ENCODE assay signal across 17 cellular contexts in genomic region chr15:47622058-47622457, GRCh38.
DNase-seq lines count a peak whose midpoint lies in the region; ATAC-seq, FAIRE-seq and TF ChIP-seq lines count a peak whose summit lies in the region.
"Had no signal": no experiment of that assay in that cellular context is flagged by ENCODE, and none has a peak within 500 bp of the region (broad histone marks: within the 10 kb centered on the region; RNA-seq: fewer than 3 reads in every experiment).

No MANE protein-coding gene starts in this region.

- TF ChIP-seq POLR2A in HepG2 (IDR thresholded peaks at IDR 0.05; ENCODE audit: insufficient read depth in 1 of 2, low read depth in 2 of 2, low read length in 2 of 2) (no peak), right lobe of liver (IDR thresholded peaks at IDR 0.05) (no peak), K562 (conservative IDR thresholded peaks at IDR 0.05) (no peak)

- H3K27me3 ChIP-seq in HepG2 (ENCODE audit: control insufficient read depth in 1 of 2, insufficient read depth in 2 of 2, low read length in 2 of 2), result no peaks in the 10 kb centered on the region
- H3K27me3 ChIP-seq in right lobe of liver, result no peaks in the 10 kb centered on the region
- H3K27me3 ChIP-seq in MM.1S (replicated peaks; ENCODE audit: insufficient read depth, low read length), result no peaks in the 10 kb centered on the region
- no peaks in the 10 kb centered on the region for H3K27me3 ChIP-seq in K562 (ENCODE audit: control insufficient read depth in 2 of 2, insufficient read depth in 2 of 2, low read length in 2 of 2)

- H3K9me3 ChIP-seq in HepG2 (ENCODE audit: low read length) (peaks cover 28% of the 10 kb centered on the region), right lobe of liver (no peaks in the 10 kb centered on the region), MM.1S (replicated peaks; ENCODE audit: insufficient read depth, low read length) (no peaks in the 10 kb centered on the region), K562 (replicated peaks; ENCODE audit: control insufficient read depth, insufficient read depth, low read depth, low read length) (no peaks in the 10 kb centered on the region)
- H3K9me3 ChIP-seq: HAP-1 had no signal

- no peak overlapping the region for H3K4me2 ChIP-seq in HepG2 (ENCODE audit: low read depth, low read length)
- no peak overlapping the region for H3K4me2 ChIP-seq in MM.1S (ENCODE audit: low read depth, low read length)
- no peak overlapping the region for H3K4me2 ChIP-seq in K562 (ENCODE audit: insufficient read depth, low read length)

- intact Hi-C loops in HepG2 (cut with micrococcal nuclease; ENCODE audit: unreplicated experiment) (no loop called here), right lobe of liver (cut with DNase I) (no loop called here), K562 (cut with micrococcal nuclease) (no loop called here)

- TF ChIP-seq CTCF in HepG2 (CRISPR knock-in tag; IDR thresholded peaks at IDR 0.05) (no peak), right lobe of liver (IDR thresholded peaks at IDR 0.05) (no peak), MM.1S (IDR thresholded peaks at IDR 0.05; ENCODE audit: low read length) (no peak), K562 (IDR thresholded peaks at IDR 0.05 in 2 of 3, conservative IDR thresholded peaks at IDR 0.05 in 1 of 3; ENCODE audit: insufficient read depth in 2 of 3, low read depth in 1 of 3, low read length in 3 of 3) (no peak)

- no peak for DNase-seq in HepG2 (ENCODE audit: low spot score)
- DNase-seq in right lobe of liver, result no peak
- peak; percentile 24 for DNase-seq in MM.1S
- DNase-seq in K562 (ENCODE audit: extremely low read depth in 1 of 4, low spot score in 3 of 4), result no peak
- DNase-seq in activated gamma-delta T cell treated with Interleukin-2 at 50 U/mL for 16 hours, result no peak
- no peak for DNase-seq in HTR-8/SVneo (ENCODE audit: insufficient read length, low spot score)
- DNase-seq in amniotic stem cell (lab: John Stamatoyannopoulos, UW), result no peak
- DNase-seq: C1 segment of cervical spinal cord; Calu3; CD4-positive, alpha-beta memory T cell; DND-41; HFFc6 had no signal

- BruUV-seq in HepG2 (replicated peaks; lab: Mats Ljungman, UMichigan) (no TSS peak), K562 (replicated peaks; lab: Mats Ljungman, UMichigan) (no TSS peak)

- TF ChIP-seq RAD21 in HepG2 (CRISPR knock-in tag; IDR thresholded peaks at IDR 0.05) (no peak), K562 (CRISPR knock-in tag; conservative IDR thresholded peaks at IDR 0.05 in 1 of 2, IDR thresholded peaks at IDR 0.05 in 1 of 2) (no peak)

- CTCF ChIA-PET in HepG2 (lab: Yijun Ruan, JAX; ENCODE audit: low intra/inter-chr PET ratio, low total read pairs) (no interaction called here), K562 (lab: Yijun Ruan, JAX; ENCODE audit: low intra/inter-chr PET ratio) (no interaction called here)

- no peak overlapping the region for H3K9ac ChIP-seq in HepG2 (ENCODE audit: insufficient read depth, low read depth, low read length)
- no peak overlapping the region for H3K9ac ChIP-seq in MM.1S (ENCODE audit: low read length)
- H3K9ac ChIP-seq in K562 (ENCODE audit: insufficient read depth in 1 of 2, low read depth in 2 of 2, low read length in 2 of 2), result no peak overlapping the region

- no peaks in the 10 kb centered on the region for H3K36me3 ChIP-seq in HepG2 (replicated peaks in 1 of 2; ENCODE audit: control insufficient read depth in 1 of 2, insufficient read depth in 2 of 2, low read length in 2 of 2)
- no peaks in the 10 kb centered on the region for H3K36me3 ChIP-seq in right lobe of liver
- H3K36me3 ChIP-seq in MM.1S (replicated peaks; ENCODE audit: insufficient read depth, low read length), result no peaks in the 10 kb centered on the region
- no peaks in the 10 kb centered on the region for H3K36me3 ChIP-seq in K562 (ENCODE audit: control insufficient read depth, insufficient read depth, low read length)
- H3K36me3 ChIP-seq: HAP-1 had no signal

- no peaks in the 10 kb centered on the region for H3F3A ChIP-seq in MM.1S (ENCODE audit: insufficient read depth, low read length)

- ATAC-seq in HepG2, result no peak
- ATAC-seq in right lobe of liver, result no peak
- no peak for ATAC-seq in K562

- H3K4me3 ChIP-seq in HepG2 (replicated peaks in 1 of 3; ENCODE audit: insufficient read depth in 1 of 3, low read depth in 2 of 3, low read length in 3 of 3) (no peak overlapping the region), right lobe of liver (no peak overlapping the region), MM.1S (ENCODE audit: low read length) (no peak overlapping the region), K562 (no peak overlapping the region)
- H3K4me3 ChIP-seq: HAP-1 had no signal

- TF ChIP-seq EP300 in HepG2 (IDR thresholded peaks at IDR 0.05; ENCODE audit: low read depth in 2 of 2, low read length in 2 of 2), result no peak
- no peak for TF ChIP-seq EP300 in HepG2 (CRISPR knock-in tag; IDR thresholded peaks at IDR 0.05; ENCODE audit: borderline replicate concordance)
- TF ChIP-seq EP300 in K562 (IDR thresholded peaks at IDR 0.05; ENCODE audit: low read length), result no peak

- no peaks in the 10 kb centered on the region for H3K9me2 ChIP-seq in MM.1S (replicated peaks; ENCODE audit: insufficient read depth, low read length)

- H3K79me2 ChIP-seq in HepG2 (ENCODE audit: insufficient read depth, low read length), result no peaks in the 10 kb centered on the region
- no peaks in the 10 kb centered on the region for H3K79me2 ChIP-seq in MM.1S (ENCODE audit: low read length)
- H3K79me2 ChIP-seq in K562 (ENCODE audit: control insufficient read depth, insufficient read depth, low read length), result no peaks in the 10 kb centered on the region

- H2AFZ ChIP-seq in HepG2 (ENCODE audit: low read length) (no peak overlapping the region), MM.1S (ENCODE audit: low read length) (no peak overlapping the region), K562 (ENCODE audit: low read depth, low read length) (no peak overlapping the region)

- H3K4me1 ChIP-seq in HepG2 (ENCODE audit: insufficient read depth, low read length) (no peaks in the 10 kb centered on the region), right lobe of liver (no peaks in the 10 kb centered on the region), MM.1S (ENCODE audit: low read length) (peaks cover 7% of the 10 kb centered on the region; the same call in 1 of the 2 replicates), K562 (replicated peaks in 1 of 2; ENCODE audit: control insufficient read depth in 2 of 2, insufficient read depth in 2 of 2, low read length in 2 of 2) (no peaks in the 10 kb centered on the region)
- H3K4me1 ChIP-seq: HAP-1 had no signal

- POLR2A ChIA-PET in HepG2 (lab: Yijun Ruan, JAX), result no interaction called here
- POLR2A ChIA-PET in K562 (lab: Yijun Ruan, JAX), result no interaction called here

- in situ Hi-C loops in HepG2 (cut with HindIII; ENCODE audit: extremely low pct_ligation_motif_present, low pct_unique_long_range_greater_than_20kb) (no loop called here), K562 (cut with MboI) (no loop called here)

- H3K9me1 ChIP-seq in K562 (ENCODE audit: control insufficient read depth, insufficient read depth, low read length), result no peaks in the 10 kb centered on the region

- FAIRE-seq in HepG2 (lab: Jason Lieb, UNC), result no peak
- no peak for FAIRE-seq in K562 (lab: Jason Lieb, UNC)
- FAIRE-seq in HTR-8/SVneo (lab: Jason Lieb, UNC), result no peak
- FAIRE-seq: A204.1, G401.6, GM12892 had no signal

- H3K27ac ChIP-seq in HepG2 (ENCODE audit: extremely low read length, insufficient read depth, low read length), result no peak overlapping the region
- H3K27ac ChIP-seq in right lobe of liver, result no peak overlapping the region
- no peak overlapping the region for H3K27ac ChIP-seq in MM.1S (ENCODE audit: low read length)
- H3K27ac ChIP-seq in K562 (ENCODE audit: extremely low read depth, low read depth, low read length), result no peak overlapping the region
- H3K27ac ChIP-seq: 22Rv1 had no signal

- 0% methylated on average over 2 of the region's 2 CpGs for WGBS in HepG2 (ENCODE audit: low lambda C conversion rate)
- 38% methylated on average over 2 of the region's 2 CpGs for whole genome bisulfite sequencing in right lobe of liver (ENCODE audit: insufficient coverage, low coverage, low lambda C conversion rate, missing lambda C conversion rate)
- WGBS in K562 (ENCODE audit: insufficient coverage, low coverage, missing lambda C conversion rate), result 0% methylated on average over 2 of the region's 2 CpGs

- no peaks in the 10 kb centered on the region for H4K20me1 ChIP-seq in HepG2 (ENCODE audit: insufficient read depth, low read length)
- no peaks in the 10 kb centered on the region for H4K20me1 ChIP-seq in MM.1S (ENCODE audit: insufficient read depth, low read length)
- no peaks in the 10 kb centered on the region for H4K20me1 ChIP-seq in K562 (replicated peaks; ENCODE audit: control insufficient read depth, insufficient read depth, low read length)

TF ChIP-seq in HepG2, 621 proteins besides CTCF, POLR2A, EP300 and RAD21 (continues in another document):
- TF ChIP-seq MAFF (IDR thresholded peaks at IDR 0.05; ENCODE audit: low read depth, low read length) (peak; percentile 86), ZBTB2 (CRISPR knock-in tag; IDR thresholded peaks at IDR 0.05; ENCODE audit: low read depth) (no peak), MAFK (conservative IDR thresholded peaks at IDR 0.05 in 1 of 2, IDR thresholded peaks at IDR 0.05 in 1 of 2; ENCODE audit: low read length in 2 of 2) (peak; percentile 86 to 91)

TF ChIP-seq in K562, 482 proteins besides CTCF, POLR2A, EP300 and RAD21 (continues in another document):
- TF ChIP-seq HDAC6 (IDR thresholded peaks at IDR 0.05; ENCODE audit: low read depth, low read length) (no peak), MAFK (IDR thresholded peaks at IDR 0.05; ENCODE audit: low read length) (peak; percentile 55), PYGO2 (tag; IDR thresholded peaks at IDR 0.05) (no peak), HOMEZ (CRISPR knock-in tag; IDR thresholded peaks at IDR 0.05) (no peak), FOXJ3 (CRISPR knock-in tag; IDR thresholded peaks at IDR 0.05) (no peak)

Comparison
In these comparisons a context has a peak if more than half of its experiments do, and no peak if none do; other contexts are left out.
1. Of the 241 proteins assayed by ChIP-seq in both HepG2 and K562: peak only in HepG2: none; only in K562: MAFG; in both: MAFF and MAFK; in neither: 238.